8 cellular contexts compared by ENCODE assay signal in genomic region chr5:56270568-56271392, GRCh38. TPM values are rescaled to one million over a fixed set of nuclear protein-coding genes. Genes with fewer than 3 reads are reported as not detected.
A peak's percentile ranks its signal among the peaks of the same experiment; 100 is the strongest.
DNase-seq lines count a peak whose midpoint lies in the region; ATAC-seq and TF ChIP-seq lines count a peak whose summit lies in the region.

No MANE protein-coding gene starts in this region.

- no peak overlapping the region for H3K27ac ChIP-seq in left lung

- ATAC-seq in GM18909 (IDR thresholded peaks at IDR 0.05; ENCODE audit: poor library complexity, unreplicated experiment) (peak; percentile 93), HG03135 (IDR thresholded peaks at IDR 0.05; ENCODE audit: unreplicated experiment) (peak; percentile 91), left lung (peak; percentile 100)
- peak; percentile 97 for ATAC-seq in activated CD4-positive, alpha-beta T cell treated with anti-CD3 and anti-CD28 coated beads for 36 hours

- CTCF ChIA-PET in activated CD4-positive, alpha-beta T cell treated with anti-CD3 and anti-CD28 coated beads for 36 hours (lab: Charles Lee) = interaction anchor here (0.5 to 7.6 kb wide), 66 partner anchors 8 to 717 kb away, joined by 3 to 127 read pairs (median 4); no protein-coding TSS in a partner anchor

- intact Hi-C loops in activated CD4-positive, alpha-beta T cell treated with anti-CD3 and anti-CD28 coated beads for 36 hours (cut with DNase I, micrococcal nuclease) = loop anchor here (1.0 to 5.0 kb wide), 16 partner anchors 57 to 1007 kb away; partner anchors contain the start of genes MAP3K1 (in 2 of the 2) and SETD9 (in 1 of the 2)
- intact Hi-C loops in left lung (cut with DNase I) = loop anchor here in 1 of 2 donors (5.0 kb wide), 1 partner anchor 567 kb away; no protein-coding TSS in a partner anchor

- H3K27me3 ChIP-seq in left lung = no peaks in the 10 kb centered on the region

- H3K4me1 ChIP-seq in left lung = peaks cover 4 to 14% of the 10 kb centered on the region in 2 donors

- peak overlapping the region; percentile 81 for H3K27ac Mint-ChIP-seq in activated CD4-positive, alpha-beta T cell treated with anti-CD3 and anti-CD28 coated beads for 36 hours

- no peaks in the 10 kb centered on the region for H3K9me3 ChIP-seq in left lung

- H3K36me3 ChIP-seq in left lung = no peaks in the 10 kb centered on the region

- POLR2A ChIA-PET in activated CD4-positive, alpha-beta T cell treated with anti-CD3 and anti-CD28 coated beads for 36 hours (lab: Charles Lee) = interaction anchor here (0.6 to 0.9 kb wide), 3 partner anchors 53 to 637 kb away, joined by 3 read pairs; no protein-coding TSS in a partner anchor

- H3K4me1 Mint-ChIP-seq in activated CD4-positive, alpha-beta T cell treated with anti-CD3 and anti-CD28 coated beads for 36 hours = peaks cover 19% of the 10 kb centered on the region

- H3K4me3 ChIP-seq in left lung = no peak overlapping the region

- no peaks in the 10 kb centered on the region for H3K9me3 Mint-ChIP-seq in activated CD4-positive, alpha-beta T cell treated with anti-CD3 and anti-CD28 coated beads for 36 hours (ENCODE audit: low read depth)

- no peak overlapping the region for H3K4me3 Mint-ChIP-seq in activated CD4-positive, alpha-beta T cell treated with anti-CD3 and anti-CD28 coated beads for 36 hours

- TF ChIP-seq CTCF in left lung (IDR thresholded peaks at IDR 0.05) = peak; percentile 96 to 97

- no peaks in the 10 kb centered on the region for H3K27me3 Mint-ChIP-seq in activated CD4-positive, alpha-beta T cell treated with anti-CD3 and anti-CD28 coated beads for 36 hours

- no peaks in the 10 kb centered on the region for H3K36me3 Mint-ChIP-seq in activated CD4-positive, alpha-beta T cell treated with anti-CD3 and anti-CD28 coated beads for 36 hours (ENCODE audit: low read depth)

- DNase-seq in AG20443 (ENCODE audit: low spot score) = peak; percentile 84
- DNase-seq in NCI-H446 treated with DMSO at 0.1 percent for 48 hours (lab: John Stamatoyannopoulos, UW) = peak; percentile 7
- peak; percentile 87 for DNase-seq in activated CD4-positive, alpha-beta T cell treated with anti-CD3 and anti-CD28 coated beads for 36 hours
- DNase-seq in cerebellum (ENCODE audit: low spot score) = peak; percentile 85
- DNase-seq in left lung = peak; percentile 83 to 88
- peak; percentile 37 to 65 (median 59) for DNase-seq in stimulated activated CD4-positive, alpha-beta T cell treated with anti-CD3 and anti-CD28 coated beads, TNF-alpha, amount 100 ng/mL, for 1 hour (ENCODE audit: low read depth in 3 of 3, low spot score in 1 of 3)

RNA-seq across cellular contexts. Expression of gene ANKRD55, which starts 37.6 kb away (rescaled TPM):
- 1 to 10 TPM; 3.7 to 5.7 TPM for total RNA-seq in activated CD4-positive, alpha-beta T cell treated with anti-CD3 and anti-CD28 coated beads for 36 hours
- total RNA-seq in cerebellum (6.2 TPM), left lung (under 1 TPM; 0.20 to 0.94 TPM)

Comparison
In these comparisons a context has a peak if more than half of its experiments do, and no peak if none do; other contexts are left out.
1. DNase-seq: peak in every context shown above with its lines; median percentile 87 in activated CD4-positive, alpha-beta T cell treated with anti-CD3 and anti-CD28 coated beads for 36 hours; 86 in left lung; 85 in cerebellum; 84 in AG20443; 59 in stimulated activated CD4-positive, alpha-beta T cell treated with anti-CD3 and anti-CD28 coated beads, TNF-alpha, amount 100 ng/mL, for 1 hour; 7 in NCI-H446 treated with DMSO at 0.1 percent for 48 hours.